ENCODE assay signal across 19 cellular contexts in genomic region chr5:139914218-139914807, GRCh38.
DNase-seq lines count a peak whose midpoint lies in the region; ATAC-seq and TF ChIP-seq lines count a peak whose summit lies in the region.
"Had no signal": no experiment of that assay in that cellular context is flagged by ENCODE, and none has a peak within 500 bp of the region (broad histone marks: within the 10 kb centered on the region; RNA-seq: fewer than 3 reads in every experiment).

No MANE protein-coding gene starts in this region.

- H3K36me3 ChIP-seq in breast epithelium (no peaks in the 10 kb centered on the region), stomach (no peaks in the 10 kb centered on the region)
- H3K36me3 ChIP-seq: HAP-1, SJCRH30 had no signal

- H3K9me3 ChIP-seq in breast epithelium (no peaks in the 10 kb centered on the region), stomach (no peaks in the 10 kb centered on the region)
- H3K9me3 ChIP-seq: HAP-1, SJCRH30 had no signal

- BruUV-seq in MCF 10A (replicated peaks; lab: Mats Ljungman, UMichigan) = no TSS peak

- no peaks in the 10 kb centered on the region for H3K36me3 Mint-ChIP-seq in MCF 10A (ENCODE audit: insufficient read depth, unreplicated experiment)

- H3K27me3 ChIP-seq in breast epithelium (no peaks in the 10 kb centered on the region), stomach (no peaks in the 10 kb centered on the region)
- H3K27me3 ChIP-seq: SJCRH30 had no signal

- TF ChIP-seq EP300 in stomach (IDR thresholded peaks at IDR 0.05) = no peak

- DNase-seq in MCF 10A (ENCODE audit: unreplicated experiment) (peak; percentile 50), breast epithelium (ENCODE audit: low spot score in 2 of 2) (no peak), epithelial cell of prostate (ENCODE audit: low read depth, low spot score) (peak; percentile 61), middle frontal gyrus (ENCODE audit: extremely low spot score, low spot score) (peak; percentile 6), glomerular visceral epithelial cell (ENCODE audit: extremely low spot score) (no peak), stomach (no peak), NCI-H82 (lab: John Stamatoyannopoulos, UW) (no peak)
- DNase-seq: 8988T, COR-L47, GM23248, NCI-H1105 treated with DMSO at 0.1 percent for 48 hours, NCI-H1694 treated with DMSO at 0.1 percent for 48 hours, NCI-H2107, NCI-H510A treated with DMSO at 0.1 percent for 48 hours, PC-3, SJCRH30 had no signal

- H3K27ac Mint-ChIP-seq in MCF 10A (ENCODE audit: low read depth, unreplicated experiment) = no peak overlapping the region
- H3K27ac Mint-ChIP-seq: B cell had no signal

- H3K4me1 ChIP-seq in breast epithelium = no peaks in the 10 kb centered on the region
- no peaks in the 10 kb centered on the region for H3K4me1 ChIP-seq in stomach
- H3K4me1 ChIP-seq: HAP-1, SJCRH30 had no signal

- intact Hi-C loops in MCF 10A (cut with micrococcal nuclease) = no loop called here
- intact Hi-C loops in breast epithelium (cut with DNase I; ENCODE audit: low total_unique reads) = no loop called here
- intact Hi-C loops in stomach (cut with DNase I; ENCODE audit: low total_unique reads) = no loop called here

- H3K27ac ChIP-seq in breast epithelium (no peak overlapping the region), epithelial cell of prostate (no peak overlapping the region), stomach (no peak overlapping the region)
- H3K27ac ChIP-seq: GM23248, SJCRH30 had no signal

- no peak overlapping the region for H3K4me3 ChIP-seq in breast epithelium
- no peak overlapping the region for H3K4me3 ChIP-seq in stomach
- H3K4me3 ChIP-seq: GM23248, HAP-1, SJCRH30 had no signal

- no peaks in the 10 kb centered on the region for H3K9me3 Mint-ChIP-seq in MCF 10A (ENCODE audit: unreplicated experiment)

- H3K27me3 Mint-ChIP-seq in MCF 10A (ENCODE audit: insufficient read depth, unreplicated experiment) = no peaks in the 10 kb centered on the region

- POLR2A ChIA-PET in MCF 10A (lab: Yijun Ruan, JAX) = interaction anchor here (0.6 to 1.9 kb wide), 6 partner anchors 10 to 27 kb away, joined by 3 to 4 read pairs (median 3); no protein-coding TSS in a partner anchor

- H3K4me1 Mint-ChIP-seq in MCF 10A (ENCODE audit: insufficient read depth, unreplicated experiment) = peaks cover 6% of the 10 kb centered on the region
- H3K4me1 Mint-ChIP-seq: B cell had no signal

- no peak for TF ChIP-seq POLR2A in breast epithelium (IDR thresholded peaks at IDR 0.05)
- no peak for TF ChIP-seq POLR2A in stomach (IDR thresholded peaks at IDR 0.05)

- CTCF ChIA-PET in MCF 10A (lab: Yijun Ruan, JAX) = interaction anchor here (0.6 to 12.1 kb wide), 9 partner anchors 15 to 441 kb away, joined by 3 to 100 read pairs (median 5); no protein-coding TSS in a partner anchor

- no peak for ATAC-seq in GM19397 (IDR thresholded peaks at IDR 0.05; ENCODE audit: unreplicated experiment)
- ATAC-seq: PC-3 had no signal

- TF ChIP-seq CTCF in MCF 10A (IDR thresholded peaks at IDR 0.05; ENCODE audit: unreplicated experiment) (no peak), breast epithelium (IDR thresholded peaks at IDR 0.05) (no peak), stomach (IDR thresholded peaks at IDR 0.05) (no peak)

- H3K4me3 Mint-ChIP-seq in MCF 10A (ENCODE audit: unreplicated experiment) = no peak overlapping the region
- H3K4me3 Mint-ChIP-seq: B cell had no signal

- 58 to 77% (median 68%) methylated on average over 7 of the region's 7 CpGs for WGBS in stomach, 5 donors

Comparison
In these comparisons a context has a peak if more than half of its experiments do, and no peak if none do; other contexts are left out.
1. DNase-seq: peak in MCF 10A (single experiment), epithelial cell of prostate (single experiment) and middle frontal gyrus (single experiment); none in breast epithelium (0 of 2), glomerular visceral epithelial cell (single experiment), stomach (single experiment) and NCI-H82 (single experiment).